ENCODE assay signal across 3 cellular contexts in the genomic region with DNA sequence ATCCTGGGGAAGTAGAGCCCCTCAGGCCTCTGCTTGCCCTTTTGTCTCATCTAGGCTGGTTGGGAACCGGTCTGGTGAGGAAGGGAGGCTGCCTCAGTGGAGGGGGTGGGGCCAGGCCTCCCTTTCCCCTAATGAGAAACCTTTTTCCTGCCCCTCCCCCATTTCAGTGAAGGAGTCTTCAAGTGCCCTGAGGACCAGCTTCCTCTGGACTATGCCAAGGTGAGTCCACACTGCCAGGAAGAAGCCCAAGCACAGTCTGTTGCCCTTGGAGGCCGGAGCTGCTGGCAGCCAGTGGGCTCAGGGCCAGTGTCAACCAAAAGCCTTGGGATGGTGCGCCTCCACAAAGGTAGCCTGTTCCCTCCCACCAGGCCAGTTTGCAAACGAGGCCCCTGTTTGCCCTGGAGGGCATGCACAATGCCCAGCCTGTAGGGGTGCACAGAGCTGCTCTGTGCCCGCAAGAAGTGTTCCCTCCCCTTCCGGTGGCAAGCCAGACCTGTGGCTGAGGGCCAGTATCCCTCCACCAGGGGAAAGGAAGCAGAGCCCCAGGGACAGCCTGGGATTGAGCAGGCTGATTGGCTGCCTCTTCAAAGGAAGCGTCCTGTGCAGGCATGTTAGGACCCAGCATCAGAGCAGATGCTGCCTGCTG.
TF ChIP-seq lines count a peak whose summit lies in the region.

No MANE protein-coding gene starts in this region.

TF ChIP-seq in SK-N-SH, 30 proteins besides CTCF, POLR2A, EP300 and RAD21 (continued from another document):
- TF ChIP-seq, protein P1, sequence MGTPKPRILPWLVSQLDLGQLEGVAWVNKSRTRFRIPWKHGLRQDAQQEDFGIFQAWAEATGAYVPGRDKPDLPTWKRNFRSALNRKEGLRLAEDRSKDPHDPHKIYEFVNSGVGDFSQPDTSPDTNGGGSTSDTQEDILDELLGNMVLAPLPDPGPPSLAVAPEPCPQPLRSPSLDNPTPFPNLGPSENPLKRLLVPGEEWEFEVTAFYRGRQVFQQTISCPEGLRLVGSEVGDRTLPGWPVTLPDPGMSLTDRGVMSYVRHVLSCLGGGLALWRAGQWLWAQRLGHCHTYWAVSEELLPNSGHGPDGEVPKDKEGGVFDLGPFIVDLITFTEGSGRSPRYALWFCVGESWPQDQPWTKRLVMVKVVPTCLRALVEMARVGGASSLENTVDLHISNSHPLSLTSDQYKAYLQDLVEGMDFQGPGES (IDR thresholded peaks at IDR 0.05; ENCODE audit: low read depth, low read length) = no peak
- TF ChIP-seq FOXJ3 (CRISPR knock-in tag; IDR thresholded peaks at IDR 0.05) (no peak), TCF12 (IDR thresholded peaks at IDR 0.05) (no peak), MXI1 (IDR thresholded peaks at IDR 0.05; ENCODE audit: low read depth, low read length) (no peak), ELF1 (IDR thresholded peaks at IDR 0.05) (no peak), CHD2 (IDR thresholded peaks at IDR 0.05; ENCODE audit: low read length, partially characterized antibody) (no peak)

TF ChIP-seq in SK-N-SH treated with all-trans-retinoic acid at 6 μM for 48 hours, 23 proteins besides CTCF, POLR2A, EP300 and RAD21 (continued from another document):
- TF ChIP-seq, protein P2, sequence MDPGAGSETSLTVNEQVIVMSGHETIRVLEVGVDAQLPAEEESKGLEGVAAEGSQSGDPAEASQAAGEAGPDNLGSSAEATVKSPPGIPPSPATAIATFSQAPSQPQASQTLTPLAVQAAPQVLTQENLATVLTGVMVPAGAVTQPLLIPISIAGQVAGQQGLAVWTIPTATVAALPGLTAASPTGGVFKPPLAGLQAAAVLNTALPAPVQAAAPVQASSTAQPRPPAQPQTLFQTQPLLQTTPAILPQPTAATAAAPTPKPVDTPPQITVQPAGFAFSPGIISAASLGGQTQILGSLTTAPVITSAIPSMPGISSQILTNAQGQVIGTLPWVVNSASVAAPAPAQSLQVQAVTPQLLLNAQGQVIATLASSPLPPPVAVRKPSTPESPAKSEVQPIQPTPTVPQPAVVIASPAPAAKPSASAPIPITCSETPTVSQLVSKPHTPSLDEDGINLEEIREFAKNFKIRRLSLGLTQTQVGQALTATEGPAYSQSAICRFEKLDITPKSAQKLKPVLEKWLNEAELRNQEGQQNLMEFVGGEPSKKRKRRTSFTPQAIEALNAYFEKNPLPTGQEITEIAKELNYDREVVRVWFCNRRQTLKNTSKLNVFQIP (CRISPR knock-in tag; IDR thresholded peaks at IDR 0.05; ENCODE audit: borderline replicate concordance, low read depth) = no peak
- TF ChIP-seq, protein P3, sequence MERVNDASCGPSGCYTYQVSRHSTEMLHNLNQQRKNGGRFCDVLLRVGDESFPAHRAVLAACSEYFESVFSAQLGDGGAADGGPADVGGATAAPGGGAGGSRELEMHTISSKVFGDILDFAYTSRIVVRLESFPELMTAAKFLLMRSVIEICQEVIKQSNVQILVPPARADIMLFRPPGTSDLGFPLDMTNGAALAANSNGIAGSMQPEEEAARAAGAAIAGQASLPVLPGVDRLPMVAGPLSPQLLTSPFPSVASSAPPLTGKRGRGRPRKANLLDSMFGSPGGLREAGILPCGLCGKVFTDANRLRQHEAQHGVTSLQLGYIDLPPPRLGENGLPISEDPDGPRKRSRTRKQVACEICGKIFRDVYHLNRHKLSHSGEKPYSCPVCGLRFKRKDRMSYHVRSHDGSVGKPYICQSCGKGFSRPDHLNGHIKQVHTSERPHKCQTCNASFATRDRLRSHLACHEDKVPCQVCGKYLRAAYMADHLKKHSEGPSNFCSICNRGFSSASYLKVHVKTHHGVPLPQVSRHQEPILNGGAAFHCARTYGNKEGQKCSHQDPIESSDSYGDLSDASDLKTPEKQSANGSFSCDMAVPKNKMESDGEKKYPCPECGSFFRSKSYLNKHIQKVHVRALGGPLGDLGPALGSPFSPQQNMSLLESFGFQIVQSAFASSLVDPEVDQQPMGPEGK (CRISPR knock-in tag; IDR thresholded peaks at IDR 0.05; ENCODE audit: borderline replicate concordance) = no peak
- no peak for TF ChIP-seq OSR1 (CRISPR knock-in tag; IDR thresholded peaks at IDR 0.05)
- no peak for TF ChIP-seq TCF4 (CRISPR knock-in tag; IDR thresholded peaks at IDR 0.05; ENCODE audit: borderline replicate concordance)
- no peak for TF ChIP-seq ZNF70 (CRISPR knock-in tag; IDR thresholded peaks at IDR 0.05)
- TF ChIP-seq CREB5 (CRISPR knock-in tag; IDR thresholded peaks at IDR 0.05; ENCODE audit: low read depth) = no peak

TF ChIP-seq in liver, 16 proteins besides CTCF, POLR2A, EP300 and RAD21 (continued from another document):
- TF ChIP-seq ZBTB33 (IDR thresholded peaks at IDR 0.05) = no peak
- no peak for TF ChIP-seq HNF4A (conservative IDR thresholded peaks at IDR 0.05)
- no peak for TF ChIP-seq GABPA (IDR thresholded peaks at IDR 0.05 in 1 of 2, conservative IDR thresholded peaks at IDR 0.05 in 1 of 2)
- TF ChIP-seq NR2F2 (IDR thresholded peaks at IDR 0.05) = no peak
- TF ChIP-seq RXRA (IDR thresholded peaks at IDR 0.05) = no peak
- TF ChIP-seq JUND (IDR thresholded peaks at IDR 0.05) = no peak
- TF ChIP-seq MAX (IDR thresholded peaks at IDR 0.05) = no peak
- no peak for TF ChIP-seq EGR1 (IDR thresholded peaks at IDR 0.05; ENCODE audit: low read depth in 2 of 2)
- no peak for TF ChIP-seq YY1 (IDR thresholded peaks at IDR 0.05)
- TF ChIP-seq TAF1 (conservative IDR thresholded peaks at IDR 0.05) = no peak
- no peak for TF ChIP-seq SP1 (IDR thresholded peaks at IDR 0.05)
- TF ChIP-seq, protein P4, sequence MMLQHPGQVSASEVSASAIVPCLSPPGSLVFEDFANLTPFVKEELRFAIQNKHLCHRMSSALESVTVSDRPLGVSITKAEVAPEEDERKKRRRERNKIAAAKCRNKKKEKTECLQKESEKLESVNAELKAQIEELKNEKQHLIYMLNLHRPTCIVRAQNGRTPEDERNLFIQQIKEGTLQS (IDR thresholded peaks at IDR 0.05) = no peak
- no peak for TF ChIP-seq FOXA2 (IDR thresholded peaks at IDR 0.05)
- TF ChIP-seq FOXA1 (IDR thresholded peaks at IDR 0.05) = no peak
